In the genomic region with DNA sequence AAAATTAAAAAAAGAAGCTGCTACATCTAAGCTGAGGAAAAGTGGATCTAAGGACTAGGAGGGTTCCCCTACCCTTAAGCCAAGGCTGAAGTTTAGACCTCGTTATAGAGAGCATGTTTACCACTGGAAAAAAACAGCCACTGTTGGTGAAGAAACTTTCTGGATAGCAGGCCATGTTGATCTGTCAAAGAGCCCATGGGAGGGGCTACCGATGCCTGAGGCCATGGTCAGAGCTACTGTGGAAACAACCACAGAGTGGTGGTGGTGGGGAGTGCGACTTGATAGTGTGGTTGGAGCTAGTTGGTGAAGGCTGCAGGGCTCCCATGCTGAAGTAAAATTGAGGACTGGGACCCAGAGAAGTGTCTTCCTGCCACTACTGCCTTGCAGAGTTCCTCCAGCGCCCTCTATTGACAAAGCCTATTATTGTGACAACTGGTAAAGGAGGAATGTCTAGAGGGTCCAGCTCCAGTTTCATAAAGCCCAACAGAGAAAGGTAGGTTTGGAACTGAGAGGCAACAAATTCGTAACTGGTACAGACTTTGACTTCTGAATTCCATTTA, we compare ENCODE assay signal across 9 cellular contexts. TPM values are rescaled to one million over a fixed set of nuclear protein-coding genes. Genes with fewer than 3 reads are reported as not detected.
A peak's percentile ranks its signal among the peaks of the same experiment; 100 is the strongest.
DNase-seq lines count a peak whose midpoint lies in the region; ATAC-seq and TF ChIP-seq lines count a peak whose summit lies in the region.
"Had no signal": no experiment of that assay in that cellular context is flagged by ENCODE, and none has a peak within 500 bp of the region (broad histone marks: within the 10 kb centered on the region; RNA-seq: fewer than 3 reads in every experiment).

No MANE protein-coding gene starts in this region.

- peak in 6 of 7 experiments; percentile 11 to 42 (median 28) for TF ChIP-seq CTCF in body of pancreas (IDR thresholded peaks at IDR 0.05)
- peak; percentile 46 to 69 for TF ChIP-seq CTCF in left lung (IDR thresholded peaks at IDR 0.05)

- TF ChIP-seq POLR2A in body of pancreas (IDR thresholded peaks at IDR 0.05): no peak

- peak; percentile 50 for ATAC-seq in HG03108 (IDR thresholded peaks at IDR 0.05; ENCODE audit: unreplicated experiment)
- no peak for ATAC-seq in body of pancreas
- ATAC-seq in left lung: peak; percentile 97
- ATAC-seq in HG02623 (IDR thresholded peaks at IDR 0.05; ENCODE audit: unreplicated experiment): no peak
- no peak for ATAC-seq in HG03442 (IDR thresholded peaks at IDR 0.05; ENCODE audit: unreplicated experiment)
- ATAC-seq in GM19395 (IDR thresholded peaks at IDR 0.05; ENCODE audit: unreplicated experiment): no peak

- H3K4me1 ChIP-seq in body of pancreas (peaks cover 7% of the 10 kb centered on the region), left lung (peaks cover 0 to 17% of the 10 kb centered on the region in 2 donors)

- H3K27ac ChIP-seq in body of pancreas (no peak overlapping the region), left lung (no peak overlapping the region)

- no peaks in the 10 kb centered on the region for H3K27me3 ChIP-seq in body of pancreas
- H3K27me3 ChIP-seq in left lung: no peaks in the 10 kb centered on the region

- H3K4me3 ChIP-seq in body of pancreas (no peak overlapping the region), left lung (no peak overlapping the region)

- DNase-seq in EL (peak; percentile 63), NCI-H82 treated with DMSO at 0.1 percent for 48 hours (lab: John Stamatoyannopoulos, UW; ENCODE audit: unreplicated experiment) (peak; percentile 19), body of pancreas (peak in 1 of 4 donors; percentile 60), left lung (no peak)

- peaks cover 0 to 3% (median 0%) of the 10 kb centered on the region in 3 donors for H3K9me3 ChIP-seq in body of pancreas
- peaks cover 0 to 21% of the 10 kb centered on the region in 2 donors for H3K9me3 ChIP-seq in left lung

- WGBS in body of pancreas, 2 donors: 49 to 55% methylated on average over 5 of the region's 5 CpGs

- intact Hi-C loops in body of pancreas (cut with DNase I) (no loop called here), left lung (cut with DNase I) (no loop called here)

- no peaks in the 10 kb centered on the region for H3K36me3 ChIP-seq in body of pancreas (replicated peaks in 1 of 2; ENCODE audit: insufficient read depth in 1 of 2, low read depth in 2 of 2)
- H3K36me3 ChIP-seq in left lung: no peaks in the 10 kb centered on the region

RNA-seq across cellular contexts. Expression of gene FAM20A, which starts 12.7 kb away (rescaled TPM):
- total RNA-seq in body of pancreas: 1 to 10 TPM in 1 of 2 donors, under 1 TPM in 1; under 0.01 to 1.3 TPM
- total RNA-seq in left lung: 10 to 100 TPM; 46.8 to 85.9 TPM
- total RNA-seq: pulmonary artery endothelial cell had no signal

Comparison
In these comparisons a context has a peak if more than half of its experiments do, and no peak if none do; other contexts are left out.
1. DNase-seq: peak in EL (single experiment) and NCI-H82 treated with DMSO at 0.1 percent for 48 hours (single experiment); none in left lung (0 of 2).
2. ATAC-seq: peak in HG03108 (single experiment) and left lung (single experiment); none in body of pancreas (single experiment), HG02623 (single experiment), HG03442 (single experiment) and GM19395 (single experiment).
3. RNA of gene FAM20A, which starts 12.7 kb away (total RNA-seq): 46.8 to 85.9 TPM in left lung; under 0.01 to 1.3 TPM in body of pancreas; every median in the first group is over 10 times any median in the second.